Comparison of ENCODE assay signal across 8 cellular contexts in genomic region chr17:77141846-77142449, GRCh38. TPM values are rescaled to one million over a fixed set of nuclear protein-coding genes. Genes with fewer than 3 reads are reported as not detected.
DNase-seq lines count a peak whose midpoint lies in the region; ATAC-seq, FAIRE-seq and TF ChIP-seq lines count a peak whose summit lies in the region.

No MANE protein-coding gene starts in this region.

- peaks cover 39% of the 10 kb centered on the region for H3K4me1 Mint-ChIP-seq in memory B cell

- CTCF ChIA-PET in K562 (lab: Yijun Ruan, JAX; ENCODE audit: low intra/inter-chr PET ratio): no interaction called here

- no peaks in the 10 kb centered on the region for H3K27me3 Mint-ChIP-seq in memory B cell

- 59 to 62% methylated on average over 9 of the region's 9 CpGs for WGBS in heart right ventricle, 2 donors
- 61% methylated on average over 9 of the region's 9 CpGs for WGBS in K562 (ENCODE audit: insufficient coverage, low coverage, missing lambda C conversion rate)

- H3K9ac ChIP-seq in K562 (ENCODE audit: insufficient read depth in 1 of 2, low read depth in 2 of 2, low read length in 2 of 2): peak overlapping the region in 1 of 2 experiments; percentile 51; a peak in 2 of 4 replicates

- H3K4me1 ChIP-seq in heart right ventricle: peaks cover 7 to 84% (median 32%) of the 10 kb centered on the region in 9 donors
- peaks cover 11 to 25% of the 10 kb centered on the region in 2 experiments for H3K4me1 ChIP-seq in K562 (replicated peaks in 1 of 2; ENCODE audit: control insufficient read depth in 2 of 2, insufficient read depth in 2 of 2, low read length in 2 of 2)
- H3K4me1 ChIP-seq in uterus: no peaks in the 10 kb centered on the region

- intact Hi-C loops in heart right ventricle (cut with DNase I) (loop anchor here in 8 of 10 donors (2.0 to 10.0 kb wide), 6 partner anchors 45 to 65 kb away; no protein-coding TSS in a partner anchor), left cardiac atrium (cut with DNase I) (loop anchor here in 1 of 2 donors (5.0 kb wide), 1 partner anchor 45 kb away; no protein-coding TSS in a partner anchor), K562 (cut with micrococcal nuclease) (loop anchor here (5.0 kb wide), 1 partner anchor 55 kb away; no protein-coding TSS in a partner anchor), uterus (cut with DNase I; ENCODE audit: low total_unique reads) (loop anchor here (10.0 kb wide), 1 partner anchor 363 kb away; no protein-coding TSS in a partner anchor)

- peaks cover 35% of the 10 kb centered on the region for H3K79me2 ChIP-seq in K562 (ENCODE audit: control insufficient read depth, insufficient read depth, low read length)

- H3K27ac ChIP-seq in heart right ventricle (peak overlapping the region; percentile 83 to 96 (median 94)), K562 (ENCODE audit: extremely low read depth, low read depth, low read length) (no peak overlapping the region), uterus (peak overlapping the region; percentile 86 to 93)

- peak overlapping the region; percentile 92 for H3K4me3 Mint-ChIP-seq in memory B cell

- BruUV-seq in K562 (replicated peaks; lab: Mats Ljungman, UMichigan): no TSS peak

- H3K4me3 ChIP-seq in heart right ventricle (peak overlapping the region; percentile 45 to 91 (median 80)), K562 (peak overlapping the region; percentile 75), uterus (peak overlapping the region; percentile 61 to 90)

- TF ChIP-seq POLR2A in K562 (conservative IDR thresholded peaks at IDR 0.05) (no peak), uterus (IDR thresholded peaks at IDR 0.05) (no peak)

- peak; percentile 35 for FAIRE-seq in K562 (lab: Jason Lieb, UNC)

- POLR2A ChIA-PET in K562 (lab: Yijun Ruan, JAX): interaction anchor here (0.7 to 2.5 kb wide), 2 partner anchors 17 to 51 kb away, joined by 3 to 9 read pairs; no protein-coding TSS in a partner anchor

- H3K9me1 ChIP-seq in K562 (ENCODE audit: control insufficient read depth, insufficient read depth, low read length): no peaks in the 10 kb centered on the region

- peak overlapping the region; percentile 78 for H3K4me2 ChIP-seq in K562 (ENCODE audit: insufficient read depth, low read length)

- peaks cover 12% of the 10 kb centered on the region for H3K36me3 Mint-ChIP-seq in memory B cell

- H3K27me3 ChIP-seq in heart right ventricle (no peaks in the 10 kb centered on the region), K562 (ENCODE audit: control insufficient read depth in 2 of 2, insufficient read depth in 2 of 2, low read length in 2 of 2) (no peaks in the 10 kb centered on the region), uterus (no peaks in the 10 kb centered on the region)

- no peaks in the 10 kb centered on the region for H4K20me1 ChIP-seq in K562 (replicated peaks; ENCODE audit: control insufficient read depth, insufficient read depth, low read length)

- TF ChIP-seq CTCF in heart right ventricle (IDR thresholded peaks at IDR 0.05) (no peak), K562 (IDR thresholded peaks at IDR 0.05 in 2 of 3, conservative IDR thresholded peaks at IDR 0.05 in 1 of 3; ENCODE audit: insufficient read depth in 2 of 3, low read depth in 1 of 3, low read length in 3 of 3) (no peak), uterus (IDR thresholded peaks at IDR 0.05) (no peak)

- DNase-seq in heart right ventricle: no peak
- DNase-seq in left cardiac atrium: no peak
- no peak for DNase-seq in K562 (ENCODE audit: extremely low read depth in 1 of 4, low spot score in 3 of 4)
- DNase-seq in memory B cell (ENCODE audit: low spot score in 2 of 2): no peak
- DNase-seq in uterus: no peak

- no peak for TF ChIP-seq RAD21 in K562 (CRISPR knock-in tag; conservative IDR thresholded peaks at IDR 0.05 in 1 of 2, IDR thresholded peaks at IDR 0.05 in 1 of 2)

- ATAC-seq in heart right ventricle: no peak
- no peak for ATAC-seq in left cardiac atrium
- ATAC-seq in K562: no peak
- ATAC-seq in memory B cell (ENCODE audit: low read depth): no peak
- ATAC-seq in HG02763 (IDR thresholded peaks at IDR 0.05; ENCODE audit: unreplicated experiment): no peak
- ATAC-seq in HG03159 (IDR thresholded peaks at IDR 0.05; ENCODE audit: unreplicated experiment): no peak
- ATAC-seq in GM21367 (IDR thresholded peaks at IDR 0.05; ENCODE audit: unreplicated experiment): no peak

- no peak for TF ChIP-seq EP300 in K562 (IDR thresholded peaks at IDR 0.05; ENCODE audit: low read length)

- H3K9me3 Mint-ChIP-seq in memory B cell: peaks cover 3% of the 10 kb centered on the region

- peak overlapping the region; percentile 89 for H3K27ac Mint-ChIP-seq in memory B cell

- peaks cover 0 to 23% (median 0%) of the 10 kb centered on the region in 11 donors for H3K9me3 ChIP-seq in heart right ventricle
- H3K9me3 ChIP-seq in K562 (replicated peaks; ENCODE audit: control insufficient read depth, insufficient read depth, low read depth, low read length): peaks cover 24% of the 10 kb centered on the region
- H3K9me3 ChIP-seq in uterus: no peaks in the 10 kb centered on the region

- in situ Hi-C loops in K562 (cut with MboI): no loop called here

- H3K36me3 ChIP-seq in heart right ventricle: peaks cover 0 to 48% (median 4%) of the 10 kb centered on the region in 9 donors
- peaks cover 30% of the 10 kb centered on the region; the same call in 2 of the 3 replicates for H3K36me3 ChIP-seq in K562 (ENCODE audit: control insufficient read depth, insufficient read depth, low read length)
- no peaks in the 10 kb centered on the region for H3K36me3 ChIP-seq in uterus

- H2AFZ ChIP-seq in K562 (ENCODE audit: low read depth, low read length): no peak overlapping the region

TF ChIP-seq in K562, 482 proteins besides CTCF, POLR2A, EP300 and RAD21:
- no peak for TF ChIP-seq NFATC3 (IDR thresholded peaks at IDR 0.05)
- no peak for TF ChIP-seq KHSRP (IDR thresholded peaks at IDR 0.05)
- no peak for TF ChIP-seq ZNF274 (IDR thresholded peaks at IDR 0.05; ENCODE audit: borderline replicate concordance, low read depth, low read length)
- no peak for TF ChIP-seq GATAD2A (IDR thresholded peaks at IDR 0.05)
- TF ChIP-seq RBM39 (optimal IDR thresholded peaks at IDR 0.05; ENCODE audit: low read depth, low read length): no peak
- TF ChIP-seq PTRF (tag; IDR thresholded peaks at IDR 0.05): no peak
- TF ChIP-seq FOXP4 (CRISPR knock-in tag; IDR thresholded peaks at IDR 0.05; ENCODE audit: borderline replicate concordance): no peak
- TF ChIP-seq SMAD3 (CRISPR knock-in tag; conservative IDR thresholded peaks at IDR 0.05): no peak
- TF ChIP-seq CREBBP (IDR thresholded peaks at IDR 0.05; ENCODE audit: low read depth, low read length): no peak
- no peak for TF ChIP-seq PHF20 (IDR thresholded peaks at IDR 0.05; ENCODE audit: partially characterized antibody)
- TF ChIP-seq ZFP91 (CRISPR knock-in tag; IDR thresholded peaks at IDR 0.05): no peak
- no peak for TF ChIP-seq ZNF239 (CRISPR knock-in tag; IDR thresholded peaks at IDR 0.05)

RNA-seq across cellular contexts. Expression of gene SEC14L1, which starts 1.2 kb away (rescaled TPM):
- total RNA-seq in heart right ventricle (10 to 100 TPM; 38.7 to 88.8 (median 55.3) TPM), left cardiac atrium (10 to 100 TPM; 71.6 to 82.2 TPM), K562 (2014; rRNA removed) (10.9 and 14.8 TPM in 2 replicates), K562 (2014; rRNA removed; fragmentation: Illumina TruSeq; extraction: Trizol) (14.0 and 14.5 TPM in 2 replicates), K562 (2015; rRNA removed; fragmentation: Illumina TruSeq; extraction: Trizol) (14.8 and 15.2 TPM in 2 replicates), K562 (2021) (38.4 and 39.7 TPM in 2 replicates), uterus (100 to 1,000 TPM in 1 of 4 donors, 10 to 100 TPM in 3; 38.2 to 128 (median 42.6) TPM)
- polyA plus RNA-seq in heart right ventricle (10 to 100 TPM; 36.1 to 42.3 TPM), K562 (2011; rRNA removed) (20.6 and 33.1 TPM in 2 replicates), K562 (2014; fragmentation: Illumina TruSeq; extraction: Trizol) (27.0 and 27.6 TPM in 2 replicates), K562 (2014; fragmentation: Nextera tagmentation; extraction: Ambion mirVana) (1 to 10 TPM; 3.1 to 4.1 TPM), K562 (2014; rRNA removed) (16.3 and 16.7 TPM in 2 replicates)
- total RNA-seq in K562 (2011; cell fraction: chromatin; rRNA removed; ENCODE audit: low replicate concordance): 109 and 129 TPM in 2 replicates
- 35.9 and 51.7 TPM in 2 replicates for total RNA-seq in K562 (2011; cell fraction: nucleolus; rRNA removed)
- 51.8 and 54.6 TPM in 2 replicates for total RNA-seq in K562 (2011; cell fraction: nucleoplasm; rRNA removed)
- 15.2 and 43.7 TPM in 2 replicates for polyA plus RNA-seq in K562 (2011; cell fraction: cytosol; rRNA removed)
- 28.8 and 53.9 TPM in 2 replicates for polyA plus RNA-seq in K562 (2011; cell fraction: nucleus; rRNA removed)
- 25.9 and 29.6 TPM in 2 replicates for polyA plus RNA-seq in K562 (2012)
- 37.5 and 51.6 TPM in 2 replicates for polyA minus RNA-seq in K562 (2011; rRNA and poly(A)+ RNA removed)
- 29.5 and 45.5 TPM in 2 replicates for polyA minus RNA-seq in K562 (2011; cell fraction: cytosol; rRNA and poly(A)+ RNA removed)
- polyA minus RNA-seq in K562 (2011; cell fraction: nucleus; rRNA and poly(A)+ RNA removed): 18.3 and 26.1 TPM in 2 replicates
